ENCODE assay signal across 8 cellular contexts in the genomic region with DNA sequence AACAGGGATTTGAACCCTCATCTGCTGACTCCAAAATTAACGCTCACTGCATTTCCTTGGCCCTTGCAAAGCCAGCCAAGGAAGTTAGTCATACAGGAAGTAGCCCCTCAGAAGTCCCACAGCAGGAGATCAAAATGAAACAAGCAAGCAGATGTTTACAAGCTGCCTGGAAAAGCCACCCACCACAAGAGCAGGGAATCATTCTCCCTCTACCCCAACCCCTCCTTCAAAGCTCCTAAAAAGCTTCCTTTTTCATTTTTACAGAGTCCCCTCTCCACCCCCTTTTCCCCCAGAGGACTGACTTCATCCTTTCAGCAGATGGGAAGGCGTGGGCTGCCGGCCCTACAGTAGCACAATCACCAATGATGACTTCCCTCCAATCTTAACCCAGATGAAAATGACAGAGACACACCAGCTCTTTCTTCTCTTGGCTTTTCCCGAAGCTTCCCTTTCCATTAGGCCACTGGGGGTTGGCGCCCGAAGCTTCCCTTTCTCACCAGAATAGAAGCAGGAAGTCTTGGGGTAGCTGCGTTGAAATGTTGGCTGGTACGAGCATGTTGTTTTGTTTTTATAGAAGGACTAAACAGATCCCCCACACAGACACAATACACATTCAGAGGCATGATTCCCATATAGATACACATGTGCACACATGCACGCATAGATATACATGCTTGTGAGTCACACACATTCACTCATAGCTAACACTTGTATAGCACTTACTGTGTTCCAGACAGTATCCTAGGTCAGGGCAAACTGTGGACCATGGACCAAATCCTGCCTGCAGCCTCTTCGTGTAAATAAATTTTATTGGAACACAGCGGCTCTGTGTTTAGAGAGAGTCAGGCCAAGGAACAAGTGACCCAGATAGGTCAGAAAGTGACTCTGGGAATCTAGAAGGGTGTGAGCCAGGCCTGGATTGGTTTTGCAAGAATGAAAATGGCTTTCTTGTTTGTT. TPM values are rescaled to one million over a fixed set of nuclear protein-coding genes. Genes with fewer than 3 reads are reported as not detected.
DNase-seq lines count a peak whose midpoint lies in the region; ATAC-seq and TF ChIP-seq lines count a peak whose summit lies in the region.

No MANE protein-coding gene starts in this region.

- POLR2A ChIA-PET in MCF 10A (lab: Yijun Ruan, JAX) = interaction anchor here (1.6 to 11.6 kb wide), 2 partner anchors 13 kb away, joined by 4 to 298 read pairs; a partner anchor contains a TSS

- H3K36me3 ChIP-seq in thyroid gland = no peaks in the 10 kb centered on the region

- no peaks in the 10 kb centered on the region for H3K27me3 Mint-ChIP-seq in MCF 10A (ENCODE audit: insufficient read depth, unreplicated experiment)

- TF ChIP-seq CTCF in GM12864 (IDR thresholded peaks at IDR 0.05; ENCODE audit: low read depth, low read length, missing control alignments) (no peak), MCF 10A (IDR thresholded peaks at IDR 0.05; ENCODE audit: unreplicated experiment) (no peak), thyroid gland (IDR thresholded peaks at IDR 0.05) (no peak)

- no peak overlapping the region for H3K4me3 Mint-ChIP-seq in MCF 10A (ENCODE audit: unreplicated experiment)

- CTCF ChIA-PET in MCF 10A (lab: Yijun Ruan, JAX) = interaction anchor here (0.8 to 1.3 kb wide), 3 partner anchors 13 to 18 kb away, joined by 3 read pairs; no protein-coding TSS in a partner anchor

- H3K4me3 ChIP-seq in GM12864 (ENCODE audit: low read depth, low read length) (peak overlapping the region; percentile 6), thyroid gland (replicated peaks in 1 of 3) (no peak overlapping the region)

- peak overlapping the region; percentile 68 for H3K27ac Mint-ChIP-seq in MCF 10A (ENCODE audit: low read depth, unreplicated experiment)

- DNase-seq in GM12864 (ENCODE audit: low read depth) (no peak), NCI-H82 treated with DMSO at 0.1 percent for 48 hours (lab: John Stamatoyannopoulos, UW; ENCODE audit: unreplicated experiment) (peak; percentile 36), MCF 10A (ENCODE audit: unreplicated experiment) (peak; percentile 69), thyroid gland (no peak), amniotic stem cell (lab: John Stamatoyannopoulos, UW) (no peak)
- DNase-seq in activated CD4-positive, CD25-positive, alpha-beta regulatory T cell treated with anti-CD3 and anti-CD28 coated beads, Interleukin-2, amount 50 U/mL, for 72 hours = no peak

- 58 to 64% methylated on average over 11 of the region's 11 CpGs for WGBS in thyroid gland, 2 donors

- no peaks in the 10 kb centered on the region for H3K27me3 ChIP-seq in layer of hippocampus (ENCODE audit: control insufficient read depth, insufficient read depth, low read length)
- no peaks in the 10 kb centered on the region for H3K27me3 ChIP-seq in thyroid gland

- peaks cover 32% of the 10 kb centered on the region for H3K4me1 Mint-ChIP-seq in MCF 10A (ENCODE audit: insufficient read depth, unreplicated experiment)

- no peaks in the 10 kb centered on the region for H3K9me3 Mint-ChIP-seq in MCF 10A (ENCODE audit: unreplicated experiment)

- intact Hi-C loops in MCF 10A (cut with micrococcal nuclease) = no loop called here
- intact Hi-C loops in thyroid gland (cut with DNase I) = no loop called here

- ATAC-seq in GM18520 (IDR thresholded peaks at IDR 0.05; ENCODE audit: unreplicated experiment) = no peak

- no TSS peak for BruUV-seq in MCF 10A (replicated peaks; lab: Mats Ljungman, UMichigan)

- no peaks in the 10 kb centered on the region for H3K9me3 ChIP-seq in thyroid gland

- H3K36me3 Mint-ChIP-seq in MCF 10A (ENCODE audit: insufficient read depth, unreplicated experiment) = no peaks in the 10 kb centered on the region

- no peak for TF ChIP-seq POLR2A in thyroid gland (IDR thresholded peaks at IDR 0.05)

- H3K4me1 ChIP-seq in thyroid gland = peaks cover 0 to 16% of the 10 kb centered on the region in 2 donors

- H3K27ac ChIP-seq in layer of hippocampus (ENCODE audit: low read depth, low read length) = peak overlapping the region; percentile 69
- H3K27ac ChIP-seq in thyroid gland = peak overlapping the region; percentile 29 to 71 (median 65)

RNA-seq across cellular contexts. Expression of a gene that starts 17.4 kb away (rescaled TPM):
- total RNA-seq in MCF 10A (2022) (49.3 and 53.7 TPM in 2 replicates), thyroid gland (10 to 100 TPM; 34.2 to 47.0 (median 39.7) TPM)

RNA-seq across cellular contexts. Expression of a gene that starts 36.9 kb away (rescaled TPM):
- not detected in 2 replicates for total RNA-seq in MCF 10A (2022)
- total RNA-seq in thyroid gland = 10 to 100 TPM in 1 of 4 donors, 1 to 10 TPM in 3; 2.8 to 17.2 (median 8.6) TPM

Comparison
In these comparisons a context has a peak if more than half of its experiments do, and no peak if none do; other contexts are left out.
1. DNase-seq: peak in NCI-H82 treated with DMSO at 0.1 percent for 48 hours (single experiment) and MCF 10A (single experiment); none in GM12864 (single experiment), thyroid gland (0 of 2), activated CD4-positive, CD25-positive, alpha-beta regulatory T cell treated with anti-CD3 and anti-CD28 coated beads, Interleukin-2, amount 50 U/mL, for 72 hours (single experiment) and amniotic stem cell (single experiment).